ENCODE assay signal across 1 cellular context in the genomic region with DNA sequence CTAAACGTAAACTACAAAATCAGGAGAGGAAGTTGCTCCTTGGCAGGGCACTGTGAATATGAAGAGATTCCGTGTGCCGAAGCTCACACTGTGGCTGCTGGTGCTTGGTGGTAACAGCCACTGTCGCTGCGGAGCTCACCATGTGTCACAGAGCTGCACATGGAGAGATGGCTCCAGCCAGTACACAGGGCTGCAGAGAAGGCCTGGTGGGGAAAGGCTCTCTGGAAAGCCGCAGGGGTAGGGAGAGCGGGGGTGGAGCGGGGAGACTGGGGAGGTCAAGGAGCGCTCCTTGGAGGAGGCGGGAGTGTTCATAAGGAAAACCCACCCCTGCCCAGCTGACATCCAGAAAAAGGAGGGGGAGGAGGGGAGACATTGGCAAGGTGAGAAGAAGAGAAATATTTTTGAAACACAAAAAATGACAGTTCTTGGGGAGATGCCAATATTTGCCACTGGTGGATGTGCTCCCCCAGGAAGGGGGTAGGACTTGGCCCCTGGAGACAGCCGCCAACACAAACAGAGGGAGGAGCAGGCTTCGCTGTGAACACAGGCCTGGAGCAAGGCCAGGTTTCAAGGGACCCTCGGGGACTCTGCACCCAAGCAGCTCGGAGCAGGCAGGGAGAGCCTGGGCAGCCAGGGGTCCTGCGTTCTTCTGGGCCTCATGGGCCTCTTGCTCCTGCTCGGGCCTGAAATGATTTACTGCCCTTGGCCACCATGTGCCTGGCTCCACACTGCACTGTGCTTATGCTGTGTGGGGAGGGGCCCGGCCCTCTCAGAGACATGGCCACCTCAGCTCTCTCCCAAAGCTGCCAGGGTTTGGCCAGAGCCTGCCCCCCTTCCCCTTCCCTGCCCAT.
TF ChIP-seq lines count a peak whose summit lies in the region.

No MANE protein-coding gene starts in this region.

TF ChIP-seq in GM23338, 12 proteins besides CTCF, POLR2A, EP300 and RAD21 (continued from another document):
- TF ChIP-seq, protein P1, sequence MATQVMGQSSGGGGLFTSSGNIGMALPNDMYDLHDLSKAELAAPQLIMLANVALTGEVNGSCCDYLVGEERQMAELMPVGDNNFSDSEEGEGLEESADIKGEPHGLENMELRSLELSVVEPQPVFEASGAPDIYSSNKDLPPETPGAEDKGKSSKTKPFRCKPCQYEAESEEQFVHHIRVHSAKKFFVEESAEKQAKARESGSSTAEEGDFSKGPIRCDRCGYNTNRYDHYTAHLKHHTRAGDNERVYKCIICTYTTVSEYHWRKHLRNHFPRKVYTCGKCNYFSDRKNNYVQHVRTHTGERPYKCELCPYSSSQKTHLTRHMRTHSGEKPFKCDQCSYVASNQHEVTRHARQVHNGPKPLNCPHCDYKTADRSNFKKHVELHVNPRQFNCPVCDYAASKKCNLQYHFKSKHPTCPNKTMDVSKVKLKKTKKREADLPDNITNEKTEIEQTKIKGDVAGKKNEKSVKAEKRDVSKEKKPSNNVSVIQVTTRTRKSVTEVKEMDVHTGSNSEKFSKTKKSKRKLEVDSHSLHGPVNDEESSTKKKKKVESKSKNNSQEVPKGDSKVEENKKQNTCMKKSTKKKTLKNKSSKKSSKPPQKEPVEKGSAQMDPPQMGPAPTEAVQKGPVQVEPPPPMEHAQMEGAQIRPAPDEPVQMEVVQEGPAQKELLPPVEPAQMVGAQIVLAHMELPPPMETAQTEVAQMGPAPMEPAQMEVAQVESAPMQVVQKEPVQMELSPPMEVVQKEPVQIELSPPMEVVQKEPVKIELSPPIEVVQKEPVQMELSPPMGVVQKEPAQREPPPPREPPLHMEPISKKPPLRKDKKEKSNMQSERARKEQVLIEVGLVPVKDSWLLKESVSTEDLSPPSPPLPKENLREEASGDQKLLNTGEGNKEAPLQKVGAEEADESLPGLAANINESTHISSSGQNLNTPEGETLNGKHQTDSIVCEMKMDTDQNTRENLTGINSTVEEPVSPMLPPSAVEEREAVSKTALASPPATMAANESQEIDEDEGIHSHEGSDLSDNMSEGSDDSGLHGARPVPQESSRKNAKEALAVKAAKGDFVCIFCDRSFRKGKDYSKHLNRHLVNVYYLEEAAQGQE (IDR thresholded peaks at IDR 0.05; ENCODE audit: unreplicated experiment) = no peak
- TF ChIP-seq, protein P2, sequence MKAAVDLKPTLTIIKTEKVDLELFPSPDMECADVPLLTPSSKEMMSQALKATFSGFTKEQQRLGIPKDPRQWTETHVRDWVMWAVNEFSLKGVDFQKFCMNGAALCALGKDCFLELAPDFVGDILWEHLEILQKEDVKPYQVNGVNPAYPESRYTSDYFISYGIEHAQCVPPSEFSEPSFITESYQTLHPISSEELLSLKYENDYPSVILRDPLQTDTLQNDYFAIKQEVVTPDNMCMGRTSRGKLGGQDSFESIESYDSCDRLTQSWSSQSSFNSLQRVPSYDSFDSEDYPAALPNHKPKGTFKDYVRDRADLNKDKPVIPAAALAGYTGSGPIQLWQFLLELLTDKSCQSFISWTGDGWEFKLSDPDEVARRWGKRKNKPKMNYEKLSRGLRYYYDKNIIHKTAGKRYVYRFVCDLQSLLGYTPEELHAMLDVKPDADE (IDR thresholded peaks at IDR 0.05) = no peak
- TF ChIP-seq POLR2AphosphoS5 (IDR thresholded peaks at IDR 0.05; ENCODE audit: low read depth) (no peak), CREB1 (CRISPR knock-in tag; IDR thresholded peaks at IDR 0.05; ENCODE audit: low read depth) (no peak), EZH2phosphoT487 (IDR thresholded peaks at IDR 0.05; ENCODE audit: unreplicated experiment) (no peak), JUNB (IDR thresholded peaks at IDR 0.05; ENCODE audit: unreplicated experiment) (no peak), NANOG (IDR thresholded peaks at IDR 0.05; ENCODE audit: borderline replicate concordance) (no peak), ZNF114 (CRISPR knock-in tag; IDR thresholded peaks at IDR 0.05) (no peak)
- TF ChIP-seq, protein P3, sequence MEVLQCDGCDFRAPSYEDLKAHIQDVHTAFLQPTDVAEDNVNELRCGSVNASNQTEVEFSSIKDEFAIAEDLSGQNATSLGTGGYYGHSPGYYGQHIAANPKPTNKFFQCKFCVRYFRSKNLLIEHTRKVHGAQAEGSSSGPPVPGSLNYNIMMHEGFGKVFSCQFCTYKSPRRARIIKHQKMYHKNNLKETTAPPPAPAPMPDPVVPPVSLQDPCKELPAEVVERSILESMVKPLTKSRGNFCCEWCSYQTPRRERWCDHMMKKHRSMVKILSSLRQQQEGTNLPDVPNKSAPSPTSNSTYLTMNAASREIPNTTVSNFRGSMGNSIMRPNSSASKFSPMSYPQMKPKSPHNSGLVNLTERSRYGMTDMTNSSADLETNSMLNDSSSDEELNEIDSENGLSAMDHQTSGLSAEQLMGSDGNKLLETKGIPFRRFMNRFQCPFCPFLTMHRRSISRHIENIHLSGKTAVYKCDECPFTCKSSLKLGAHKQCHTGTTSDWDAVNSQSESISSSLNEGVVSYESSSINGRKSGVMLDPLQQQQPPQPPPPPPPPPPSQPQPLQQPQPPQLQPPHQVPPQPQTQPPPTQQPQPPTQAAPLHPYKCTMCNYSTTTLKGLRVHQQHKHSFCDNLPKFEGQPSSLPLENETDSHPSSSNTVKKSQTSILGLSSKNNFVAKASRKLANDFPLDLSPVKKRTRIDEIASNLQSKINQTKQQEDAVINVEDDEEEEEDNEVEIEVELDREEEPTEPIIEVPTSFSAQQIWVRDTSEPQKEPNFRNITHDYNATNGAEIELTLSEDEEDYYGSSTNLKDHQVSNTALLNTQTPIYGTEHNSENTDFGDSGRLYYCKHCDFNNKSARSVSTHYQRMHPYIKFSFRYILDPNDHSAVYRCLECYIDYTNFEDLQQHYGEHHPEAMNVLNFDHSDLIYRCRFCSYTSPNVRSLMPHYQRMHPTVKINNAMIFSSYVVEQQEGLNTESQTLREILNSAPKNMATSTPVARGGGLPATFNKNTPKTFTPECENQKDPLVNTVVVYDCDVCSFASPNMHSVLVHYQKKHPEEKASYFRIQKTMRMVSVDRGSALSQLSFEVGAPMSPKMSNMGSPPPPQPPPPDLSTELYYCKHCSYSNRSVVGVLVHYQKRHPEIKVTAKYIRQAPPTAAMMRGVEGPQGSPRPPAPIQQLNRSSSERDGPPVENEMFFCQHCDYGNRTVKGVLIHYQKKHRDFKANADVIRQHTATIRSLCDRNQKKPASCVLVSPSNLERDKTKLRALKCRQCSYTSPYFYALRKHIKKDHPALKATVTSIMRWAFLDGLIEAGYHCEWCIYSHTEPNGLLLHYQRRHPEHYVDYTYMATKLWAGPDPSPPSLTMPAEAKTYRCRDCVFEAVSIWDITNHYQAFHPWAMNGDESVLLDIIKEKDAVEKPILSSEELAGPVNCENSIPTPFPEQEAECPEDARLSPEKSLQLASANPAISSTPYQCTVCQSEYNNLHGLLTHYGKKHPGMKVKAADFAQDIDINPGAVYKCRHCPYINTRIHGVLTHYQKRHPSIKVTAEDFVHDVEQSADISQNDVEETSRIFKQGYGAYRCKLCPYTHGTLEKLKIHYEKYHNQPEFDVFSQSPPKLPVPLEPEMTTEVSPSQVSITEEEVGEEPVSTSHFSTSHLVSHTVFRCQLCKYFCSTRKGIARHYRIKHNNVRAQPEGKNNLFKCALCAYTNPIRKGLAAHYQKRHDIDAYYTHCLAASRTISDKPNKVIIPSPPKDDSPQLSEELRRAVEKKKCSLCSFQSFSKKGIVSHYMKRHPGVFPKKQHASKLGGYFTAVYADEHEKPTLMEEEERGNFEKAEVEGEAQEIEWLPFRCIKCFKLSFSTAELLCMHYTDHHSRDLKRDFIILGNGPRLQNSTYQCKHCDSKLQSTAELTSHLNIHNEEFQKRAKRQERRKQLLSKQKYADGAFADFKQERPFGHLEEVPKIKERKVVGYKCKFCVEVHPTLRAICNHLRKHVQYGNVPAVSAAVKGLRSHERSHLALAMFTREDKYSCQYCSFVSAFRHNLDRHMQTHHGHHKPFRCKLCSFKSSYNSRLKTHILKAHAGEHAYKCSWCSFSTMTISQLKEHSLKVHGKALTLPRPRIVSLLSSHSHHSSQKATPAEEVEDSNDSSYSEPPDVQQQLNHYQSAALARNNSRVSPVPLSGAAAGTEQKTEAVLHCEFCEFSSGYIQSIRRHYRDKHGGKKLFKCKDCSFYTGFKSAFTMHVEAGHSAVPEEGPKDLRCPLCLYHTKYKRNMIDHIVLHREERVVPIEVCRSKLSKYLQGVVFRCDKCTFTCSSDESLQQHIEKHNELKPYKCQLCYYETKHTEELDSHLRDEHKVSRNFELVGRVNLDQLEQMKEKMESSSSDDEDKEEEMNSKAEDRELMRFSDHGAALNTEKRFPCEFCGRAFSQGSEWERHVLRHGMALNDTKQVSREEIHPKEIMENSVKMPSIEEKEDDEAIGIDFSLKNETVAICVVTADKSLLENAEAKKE (CRISPR knock-in tag; IDR thresholded peaks at IDR 0.05) = no peak
